In genomic region chr3:16140894-16141285, GRCh38 we compare ENCODE assay signal across 23 cellular contexts. TPM values are rescaled to one million over a fixed set of nuclear protein-coding genes. Genes with fewer than 3 reads are reported as not detected.
DNase-seq lines count a peak whose midpoint lies in the region; FAIRE-seq and TF ChIP-seq lines count a peak whose summit lies in the region.
"Had no signal": no experiment of that assay in that cellular context is flagged by ENCODE, and none has a peak within 500 bp of the region (broad histone marks: within the 10 kb centered on the region; RNA-seq: fewer than 3 reads in every experiment).

No MANE protein-coding gene starts in this region.

- intact Hi-C loops in kidney (cut with DNase I), result no loop called here

- H3K27ac ChIP-seq in SJSA1 (peak overlapping the region; percentile 76), urinary bladder (ENCODE audit: low read depth) (peak overlapping the region; percentile 32), kidney (ENCODE audit: low read depth in 2 of 2, low read length in 2 of 2) (no peak overlapping the region)
- H3K27ac ChIP-seq: neural progenitor cell had no signal

- H3K4me3 Mint-ChIP-seq in chondrocyte (ENCODE audit: unreplicated experiment), result no peak overlapping the region
- H3K4me3 Mint-ChIP-seq in osteocyte (ENCODE audit: unreplicated experiment), result no peak overlapping the region
- H3K4me3 Mint-ChIP-seq: activated B cell treated with CpG ODN at 0.5 μM for 24 hours; activated CD8-positive, alpha-beta T cell treated with anti-CD3 and anti-CD28 coated beads, Interleukin-2, amount 10 ng/mL, durations not matched to agents 7 days and 5 days; activated T-cell treated with anti-CD3 and anti-CD28 coated beads, Interleukin-2, amount 50 U/mL, for 72 hours; H9; neural progenitor cell had no signal

- H3K36me3 Mint-ChIP-seq in chondrocyte (ENCODE audit: low read depth), result no peaks in the 10 kb centered on the region
- no peaks in the 10 kb centered on the region for H3K36me3 Mint-ChIP-seq in osteocyte (ENCODE audit: unreplicated experiment)
- H3K36me3 Mint-ChIP-seq: neural progenitor cell had no signal

- TF ChIP-seq CTCF in chondrocyte (IDR thresholded peaks at IDR 0.05) (no peak), osteocyte (IDR thresholded peaks at IDR 0.05) (no peak), kidney (IDR thresholded peaks at IDR 0.05; ENCODE audit: borderline replicate concordance, extremely low read depth, insufficient read depth) (no peak)

- 83% methylated on average over 2 of the region's 2 CpGs for WGBS in urinary bladder

- no peaks in the 10 kb centered on the region for H3K27me3 Mint-ChIP-seq in chondrocyte (ENCODE audit: low read depth)
- H3K27me3 Mint-ChIP-seq in osteocyte (ENCODE audit: unreplicated experiment), result no peaks in the 10 kb centered on the region

- FAIRE-seq in kidney (lab: Jason Lieb, UNC), result no peak
- FAIRE-seq: D721Med, G401.6 had no signal

- H3K36me3 ChIP-seq in SJSA1 (no peaks in the 10 kb centered on the region), urinary bladder (ENCODE audit: insufficient read depth) (no peaks in the 10 kb centered on the region), kidney (ENCODE audit: control insufficient read depth in 1 of 2, insufficient read depth in 2 of 2, low read length in 2 of 2) (no peaks in the 10 kb centered on the region)
- H3K36me3 ChIP-seq: neural progenitor cell had no signal

- H3K9ac ChIP-seq in kidney (ENCODE audit: low read length in 2 of 2), result no peak overlapping the region
- H3K9ac ChIP-seq: neural progenitor cell had no signal

- H3K9me3 ChIP-seq in SJSA1 (replicated peaks) (no peaks in the 10 kb centered on the region), kidney (ENCODE audit: control insufficient read depth in 1 of 2, low read length in 2 of 2) (peaks cover 0 to 2% of the 10 kb centered on the region in 2 donors)

- H3K9me3 Mint-ChIP-seq in chondrocyte (ENCODE audit: low read depth), result peaks cover 11% of the 10 kb centered on the region
- H3K9me3 Mint-ChIP-seq in osteocyte (ENCODE audit: unreplicated experiment), result peaks cover 6% of the 10 kb centered on the region

- peaks cover 76% of the 10 kb centered on the region for H3K4me1 ChIP-seq in SJSA1 (replicated peaks)
- H3K4me1 ChIP-seq in urinary bladder (ENCODE audit: insufficient read depth), result no peaks in the 10 kb centered on the region
- H3K4me1 ChIP-seq in kidney (ENCODE audit: control insufficient read depth in 1 of 2, insufficient read depth in 1 of 2, low read depth in 1 of 2, low read length in 2 of 2), result no peaks in the 10 kb centered on the region
- H3K4me1 ChIP-seq: neural progenitor cell had no signal

- H3K27ac Mint-ChIP-seq in chondrocyte (ENCODE audit: unreplicated experiment) (peak overlapping the region; percentile 88), osteocyte (ENCODE audit: unreplicated experiment) (peak overlapping the region; percentile 43)
- H3K27ac Mint-ChIP-seq: activated B cell treated with CpG ODN at 0.5 μM for 24 hours; activated CD8-positive, alpha-beta T cell treated with anti-CD3 and anti-CD28 coated beads, Interleukin-2, amount 10 ng/mL, durations not matched to agents 7 days and 5 days; activated naive CD4-positive, alpha-beta T cell treated with anti-CD3 and anti-CD28 coated beads, Interleukin-2, amount 50 U/mL, for 72 hours; activated T-cell treated with anti-CD3 and anti-CD28 coated beads, Interleukin-2, amount 50 U/mL, for 72 hours; neural progenitor cell had no signal

- no peaks in the 10 kb centered on the region for H3K27me3 ChIP-seq in SJSA1 (replicated peaks)
- H3K27me3 ChIP-seq: neural progenitor cell had no signal

- H3K4me3 ChIP-seq in SJSA1 (no peak overlapping the region), urinary bladder (ENCODE audit: low read depth, low read length) (no peak overlapping the region), kidney (ENCODE audit: low read length in 2 of 2) (no peak overlapping the region)
- H3K4me3 ChIP-seq: neural progenitor cell had no signal

- DNase-seq in SJSA1 (ENCODE audit: low read depth in 1 of 2, low spot score in 2 of 2), result no peak
- no peak for DNase-seq in chondrocyte (ENCODE audit: low spot score)
- DNase-seq in osteocyte (ENCODE audit: extremely low spot score, unreplicated experiment), result no peak
- no peak for DNase-seq in kidney
- no peak for DNase-seq in stimulated activated CD4-positive, alpha-beta T cell treated with anti-CD3 and anti-CD28 coated beads, Interleukin-4, amount 100 ng/mL, for 4 hours
- no peak for DNase-seq in SHP77 treated with DMSO at 0.1 percent for 48 hours (lab: John Stamatoyannopoulos, UW)
- DNase-seq: activated B cell treated with CpG ODN at 0.5 μM for 24 hours; activated CD8-positive, alpha-beta T cell treated with anti-CD3 and anti-CD28 coated beads, Interleukin-2, amount 10 ng/mL, durations not matched to agents 7 days and 5 days; activated T-cell treated with anti-CD3 and anti-CD28 coated beads, Interleukin-2, amount 50 U/mL, for 72 hours; H9; KBM-7; NCI-H1048; NCI-H2081 treated with DMSO at 0.1 percent for 48 hours; NCI-H526; retina; SIG-M5; stimulated activated naive CD4-positive, alpha-beta T cell had no signal

- H3K4me1 Mint-ChIP-seq in chondrocyte (ENCODE audit: low read depth) (peaks cover 30% of the 10 kb centered on the region), osteocyte (ENCODE audit: unreplicated experiment) (peaks cover 26% of the 10 kb centered on the region)
- H3K4me1 Mint-ChIP-seq: activated B cell treated with CpG ODN at 0.5 μM for 24 hours, H9 had no signal

RNA-seq across cellular contexts. Expression of gene GALNT15, which starts 33.6 kb away (rescaled TPM):
- 1.3 and 2.1 TPM in 2 replicates for total RNA-seq in SJSA1 (2014; rRNA removed; shearing (Covaris generic))
- total RNA-seq in chondrocyte, result 0.28 to 1.2 TPM (median 0.40 TPM) in 3 replicates
- total RNA-seq in osteocyte, result 0.56 and 1.2 TPM in 2 replicates
- 6.0 TPM for total RNA-seq in urinary bladder
- 121 TPM for polyA plus RNA-seq in urinary bladder
- total RNA-seq in kidney, result 39.9 TPM
- polyA plus RNA-seq in kidney (ENCODE audit: insufficient read depth, low read depth, low replicate concordance), result 5.5 TPM
- total RNA-seq: activated B cell treated with CpG ODN at 0.5 μM for 24 hours; activated CD8-positive, alpha-beta T cell treated with anti-CD3 and anti-CD28 coated beads, Interleukin-2, amount 10 ng/mL, durations not matched to agents 7 days and 5 days; T-helper 2 cell treated with Interferon-gamma antibody and Interleukin-4, amounts not matched to agents 100 ng/mL and 5 ng/mL, for 36 hours had no signal

Comparison
In these comparisons a context has a peak if more than half of its experiments do, and no peak if none do; other contexts are left out.
1. H3K27ac ChIP-seq: peak in SJSA1 (single experiment) and urinary bladder (single experiment); none in kidney (0 of 2).